ENCODE assay signal across 1 cellular context in the genomic region with DNA sequence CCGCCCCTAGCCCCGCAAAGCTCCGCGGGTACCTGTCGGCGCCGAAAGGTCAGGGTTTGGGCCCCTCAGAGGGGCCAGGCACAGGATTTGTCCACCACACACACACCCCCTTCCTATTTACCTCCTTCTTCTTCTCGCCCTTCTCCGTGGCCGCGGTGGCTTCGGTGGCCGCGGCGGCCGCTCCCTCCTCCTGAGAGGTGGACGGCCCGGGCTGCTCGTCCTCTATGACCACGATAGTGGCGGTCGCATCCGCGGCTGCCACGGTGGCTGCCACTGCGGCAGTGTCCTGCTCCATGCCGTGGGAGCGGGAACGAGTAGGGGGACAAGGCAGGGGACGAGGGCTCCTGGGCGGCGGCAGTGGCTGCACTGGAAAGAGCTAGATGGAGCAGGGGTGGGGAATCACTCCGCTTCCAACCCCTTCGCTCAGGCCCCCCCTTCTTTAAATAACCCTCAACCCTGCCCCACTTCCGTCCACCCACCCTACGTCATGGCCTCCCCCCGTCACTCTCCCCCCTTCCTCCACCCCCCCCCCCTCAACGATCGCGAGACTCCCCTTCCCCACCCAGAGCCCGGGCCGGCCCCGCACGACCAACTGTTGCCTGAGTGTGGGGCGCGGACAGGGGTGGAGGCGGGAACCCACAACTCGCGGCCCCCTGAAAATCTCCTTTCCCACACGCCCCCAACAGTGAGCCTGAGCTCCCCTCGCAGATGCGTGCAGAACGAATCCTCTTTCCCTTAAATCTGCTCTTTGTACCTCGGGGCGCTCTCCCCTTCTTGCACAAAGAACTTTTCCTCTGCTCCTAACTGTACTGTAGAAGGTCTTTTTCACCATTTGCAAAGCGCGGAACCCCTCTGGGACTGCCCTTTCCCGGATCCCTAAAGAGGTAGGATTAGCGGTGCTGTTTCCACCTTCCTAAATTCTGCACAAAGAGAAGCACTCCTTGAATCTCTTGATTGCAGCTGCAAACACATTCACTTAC.
TF ChIP-seq lines count a peak whose summit lies in the region.

A gene with protein sequence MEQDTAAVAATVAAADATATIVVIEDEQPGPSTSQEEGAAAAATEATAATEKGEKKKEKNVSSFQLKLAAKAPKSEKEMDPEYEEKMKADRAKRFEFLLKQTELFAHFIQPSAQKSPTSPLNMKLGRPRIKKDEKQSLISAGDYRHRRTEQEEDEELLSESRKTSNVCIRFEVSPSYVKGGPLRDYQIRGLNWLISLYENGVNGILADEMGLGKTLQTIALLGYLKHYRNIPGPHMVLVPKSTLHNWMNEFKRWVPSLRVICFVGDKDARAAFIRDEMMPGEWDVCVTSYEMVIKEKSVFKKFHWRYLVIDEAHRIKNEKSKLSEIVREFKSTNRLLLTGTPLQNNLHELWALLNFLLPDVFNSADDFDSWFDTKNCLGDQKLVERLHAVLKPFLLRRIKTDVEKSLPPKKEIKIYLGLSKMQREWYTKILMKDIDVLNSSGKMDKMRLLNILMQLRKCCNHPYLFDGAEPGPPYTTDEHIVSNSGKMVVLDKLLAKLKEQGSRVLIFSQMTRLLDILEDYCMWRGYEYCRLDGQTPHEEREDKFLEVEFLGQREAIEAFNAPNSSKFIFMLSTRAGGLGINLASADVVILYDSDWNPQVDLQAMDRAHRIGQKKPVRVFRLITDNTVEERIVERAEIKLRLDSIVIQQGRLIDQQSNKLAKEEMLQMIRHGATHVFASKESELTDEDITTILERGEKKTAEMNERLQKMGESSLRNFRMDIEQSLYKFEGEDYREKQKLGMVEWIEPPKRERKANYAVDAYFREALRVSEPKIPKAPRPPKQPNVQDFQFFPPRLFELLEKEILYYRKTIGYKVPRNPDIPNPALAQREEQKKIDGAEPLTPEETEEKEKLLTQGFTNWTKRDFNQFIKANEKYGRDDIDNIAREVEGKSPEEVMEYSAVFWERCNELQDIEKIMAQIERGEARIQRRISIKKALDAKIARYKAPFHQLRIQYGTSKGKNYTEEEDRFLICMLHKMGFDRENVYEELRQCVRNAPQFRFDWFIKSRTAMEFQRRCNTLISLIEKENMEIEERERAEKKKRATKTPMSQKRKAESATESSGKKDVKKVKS (minus strand): TSS at position 415 of the 980 bp plus-strand sequence. CDS start 120 bp downstream, at position 295.

TF ChIP-seq in HepG2, 621 proteins besides CTCF, POLR2A, EP300 and RAD21 (continued from another document and continues in another):
- TF ChIP-seq, protein P1, sequence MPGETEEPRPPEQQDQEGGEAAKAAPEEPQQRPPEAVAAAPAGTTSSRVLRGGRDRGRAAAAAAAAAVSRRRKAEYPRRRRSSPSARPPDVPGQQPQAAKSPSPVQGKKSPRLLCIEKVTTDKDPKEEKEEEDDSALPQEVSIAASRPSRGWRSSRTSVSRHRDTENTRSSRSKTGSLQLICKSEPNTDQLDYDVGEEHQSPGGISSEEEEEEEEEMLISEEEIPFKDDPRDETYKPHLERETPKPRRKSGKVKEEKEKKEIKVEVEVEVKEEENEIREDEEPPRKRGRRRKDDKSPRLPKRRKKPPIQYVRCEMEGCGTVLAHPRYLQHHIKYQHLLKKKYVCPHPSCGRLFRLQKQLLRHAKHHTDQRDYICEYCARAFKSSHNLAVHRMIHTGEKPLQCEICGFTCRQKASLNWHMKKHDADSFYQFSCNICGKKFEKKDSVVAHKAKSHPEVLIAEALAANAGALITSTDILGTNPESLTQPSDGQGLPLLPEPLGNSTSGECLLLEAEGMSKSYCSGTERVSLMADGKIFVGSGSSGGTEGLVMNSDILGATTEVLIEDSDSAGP (CRISPR knock-in tag; IDR thresholded peaks at IDR 0.05; ENCODE audit: borderline replicate concordance), result peak; percentile 34; the same call in 1 of the 2 replicates
- TF ChIP-seq ZFY (CRISPR knock-in tag; IDR thresholded peaks at IDR 0.05) (no peak), HNF4G (IDR thresholded peaks at IDR 0.05; ENCODE audit: borderline replicate concordance, low read depth, low read length) (no peak), HNF4G (CRISPR knock-in tag; IDR thresholded peaks at IDR 0.05; ENCODE audit: borderline replicate concordance, low read depth) (no peak), ISL2 (CRISPR knock-in tag; IDR thresholded peaks at IDR 0.05) (0 out of 2 replicates have a peak, but pooled peaks have one; percentile 26), ZNF629 (CRISPR knock-in tag; conservative IDR thresholded peaks at IDR 0.05) (no peak), HNRNPK (IDR thresholded peaks at IDR 0.05; ENCODE audit: low read depth, low read length, poor library complexity, severe bottlenecking) (no peak), U2AF2 (IDR thresholded peaks at IDR 0.05; ENCODE audit: low read depth, low read length) (no peak), ZNF17 (CRISPR knock-in tag; IDR thresholded peaks at IDR 0.05) (no peak), NONO (IDR thresholded peaks at IDR 0.05) (no peak), NONO (CRISPR knock-in tag; conservative IDR thresholded peaks at IDR 0.05) (no peak), HDAC1 (CRISPR knock-in tag; IDR thresholded peaks at IDR 0.05) (peak; percentile 29; the same call in 1 of the 2 replicates), TBX2 (CRISPR knock-in tag; IDR thresholded peaks at IDR 0.05; ENCODE audit: borderline replicate concordance) (no peak; the same call in 1 of the 2 replicates), RBFOX2 (IDR thresholded peaks at IDR 0.05; ENCODE audit: low read depth, low read length) (peak; percentile 97), HES4 (CRISPR knock-in tag; IDR thresholded peaks at IDR 0.05; ENCODE audit: borderline replicate concordance) (0 out of 2 replicates have a peak, but pooled peaks have one; percentile 72), ZNF33A (CRISPR knock-in tag; IDR thresholded peaks at IDR 0.05; ENCODE audit: borderline replicate concordance) (no peak), ZNF678 (CRISPR knock-in tag; IDR thresholded peaks at IDR 0.05) (no peak)
- TF ChIP-seq, protein P2, sequence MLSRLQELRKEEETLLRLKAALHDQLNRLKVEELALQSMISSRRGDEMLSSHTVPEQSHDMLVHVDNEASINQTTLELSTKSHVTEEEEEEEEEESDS (CRISPR knock-in tag; IDR thresholded peaks at IDR 0.05; ENCODE audit: borderline replicate concordance), result no peak
- TF ChIP-seq, protein P3, sequence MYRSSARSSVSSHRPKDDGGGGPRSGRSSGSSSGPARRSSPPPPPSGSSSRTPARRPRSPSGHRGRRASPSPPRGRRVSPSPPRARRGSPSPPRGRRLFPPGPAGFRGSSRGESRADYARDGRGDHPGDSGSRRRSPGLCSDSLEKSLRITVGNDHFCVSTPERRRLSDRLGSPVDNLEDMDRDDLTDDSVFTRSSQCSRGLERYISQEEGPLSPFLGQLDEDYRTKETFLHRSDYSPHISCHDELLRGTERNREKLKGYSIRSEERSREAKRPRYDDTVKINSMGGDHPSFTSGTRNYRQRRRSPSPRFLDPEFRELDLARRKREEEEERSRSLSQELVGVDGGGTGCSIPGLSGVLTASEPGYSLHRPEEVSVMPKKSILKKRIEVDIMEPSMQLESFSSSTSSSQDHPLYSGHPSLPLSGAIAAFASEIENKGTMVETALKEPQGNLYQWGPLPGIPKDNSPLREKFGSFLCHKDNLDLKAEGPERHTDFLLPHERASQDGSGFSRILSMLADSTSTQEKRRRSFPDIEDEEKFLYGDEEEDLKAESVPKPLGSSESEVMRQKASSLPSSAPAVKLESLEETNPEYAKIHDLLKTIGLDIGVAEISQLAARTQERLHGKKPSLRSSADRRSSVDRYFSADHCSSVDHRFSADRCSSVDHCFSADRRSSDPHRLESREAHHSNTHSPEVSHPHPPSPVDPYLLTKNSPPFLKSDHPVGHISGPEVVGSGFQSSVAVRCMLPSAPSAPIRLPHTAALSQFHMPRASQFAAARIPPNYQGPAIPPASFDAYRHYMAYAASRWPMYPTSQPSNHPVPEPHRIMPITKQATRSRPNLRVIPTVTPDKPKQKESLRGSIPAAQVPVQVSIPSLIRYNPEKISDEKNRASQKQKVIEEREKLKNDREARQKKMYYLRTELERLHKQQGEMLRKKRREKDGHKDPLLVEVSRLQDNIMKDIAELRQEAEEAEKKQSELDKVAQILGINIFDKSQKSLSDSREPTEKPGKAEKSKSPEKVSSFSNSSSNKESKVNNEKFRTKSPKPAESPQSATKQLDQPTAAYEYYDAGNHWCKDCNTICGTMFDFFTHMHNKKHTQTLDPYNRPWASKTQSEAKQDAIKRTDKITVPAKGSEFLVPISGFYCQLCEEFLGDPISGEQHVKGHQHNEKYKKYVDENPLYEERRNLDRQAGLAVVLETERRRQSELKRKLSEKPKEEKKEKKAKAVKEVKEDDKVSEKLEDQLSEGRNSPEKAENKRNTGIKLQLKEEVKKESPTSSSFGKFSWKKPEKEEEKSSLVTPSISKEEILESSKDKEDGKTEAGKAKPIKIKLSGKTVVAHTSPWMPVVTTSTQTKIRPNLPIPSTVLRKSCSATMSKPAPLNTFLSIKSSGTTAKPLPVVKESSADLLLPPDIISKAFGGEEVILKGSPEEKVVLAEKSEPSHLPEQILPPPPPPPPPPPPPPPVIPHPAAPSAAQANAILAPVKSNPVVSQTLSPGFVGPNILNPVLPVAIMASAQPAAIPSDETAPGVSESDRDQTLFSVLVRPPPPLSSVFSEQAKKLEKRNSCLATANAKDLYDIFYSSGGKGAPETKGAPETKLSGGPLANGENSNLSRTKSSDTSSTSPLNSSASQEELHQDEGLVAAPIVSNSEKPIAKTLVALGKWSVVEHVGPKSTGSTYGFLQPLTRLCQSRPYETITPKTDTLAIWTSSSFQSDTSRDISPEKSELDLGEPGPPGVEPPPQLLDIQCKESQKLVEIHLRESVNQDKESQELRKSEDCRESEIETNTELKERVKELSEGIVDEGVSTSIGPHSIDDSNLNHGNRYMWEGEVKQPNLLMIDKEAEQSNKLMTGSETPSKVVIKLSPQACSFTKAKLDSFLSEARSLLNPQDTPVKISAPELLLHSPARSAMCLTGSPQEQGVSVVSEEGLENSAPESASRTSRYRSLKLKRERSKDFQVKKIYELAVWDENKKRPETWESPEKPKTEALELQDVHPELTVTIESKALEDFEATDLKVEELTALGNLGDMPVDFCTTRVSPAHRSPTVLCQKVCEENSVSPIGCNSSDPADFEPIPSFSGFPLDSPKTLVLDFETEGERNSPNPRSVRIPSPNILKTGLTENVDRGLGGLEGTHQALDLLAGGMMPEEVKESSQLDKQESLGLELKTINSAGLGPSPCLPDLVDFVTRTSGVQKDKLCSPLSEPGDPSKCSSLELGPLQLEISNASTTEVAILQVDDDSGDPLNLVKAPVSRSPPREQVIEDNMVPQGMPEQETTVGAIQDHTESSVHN (CRISPR knock-in tag; IDR thresholded peaks at IDR 0.05), result no peak
- TF ChIP-seq, protein P4, sequence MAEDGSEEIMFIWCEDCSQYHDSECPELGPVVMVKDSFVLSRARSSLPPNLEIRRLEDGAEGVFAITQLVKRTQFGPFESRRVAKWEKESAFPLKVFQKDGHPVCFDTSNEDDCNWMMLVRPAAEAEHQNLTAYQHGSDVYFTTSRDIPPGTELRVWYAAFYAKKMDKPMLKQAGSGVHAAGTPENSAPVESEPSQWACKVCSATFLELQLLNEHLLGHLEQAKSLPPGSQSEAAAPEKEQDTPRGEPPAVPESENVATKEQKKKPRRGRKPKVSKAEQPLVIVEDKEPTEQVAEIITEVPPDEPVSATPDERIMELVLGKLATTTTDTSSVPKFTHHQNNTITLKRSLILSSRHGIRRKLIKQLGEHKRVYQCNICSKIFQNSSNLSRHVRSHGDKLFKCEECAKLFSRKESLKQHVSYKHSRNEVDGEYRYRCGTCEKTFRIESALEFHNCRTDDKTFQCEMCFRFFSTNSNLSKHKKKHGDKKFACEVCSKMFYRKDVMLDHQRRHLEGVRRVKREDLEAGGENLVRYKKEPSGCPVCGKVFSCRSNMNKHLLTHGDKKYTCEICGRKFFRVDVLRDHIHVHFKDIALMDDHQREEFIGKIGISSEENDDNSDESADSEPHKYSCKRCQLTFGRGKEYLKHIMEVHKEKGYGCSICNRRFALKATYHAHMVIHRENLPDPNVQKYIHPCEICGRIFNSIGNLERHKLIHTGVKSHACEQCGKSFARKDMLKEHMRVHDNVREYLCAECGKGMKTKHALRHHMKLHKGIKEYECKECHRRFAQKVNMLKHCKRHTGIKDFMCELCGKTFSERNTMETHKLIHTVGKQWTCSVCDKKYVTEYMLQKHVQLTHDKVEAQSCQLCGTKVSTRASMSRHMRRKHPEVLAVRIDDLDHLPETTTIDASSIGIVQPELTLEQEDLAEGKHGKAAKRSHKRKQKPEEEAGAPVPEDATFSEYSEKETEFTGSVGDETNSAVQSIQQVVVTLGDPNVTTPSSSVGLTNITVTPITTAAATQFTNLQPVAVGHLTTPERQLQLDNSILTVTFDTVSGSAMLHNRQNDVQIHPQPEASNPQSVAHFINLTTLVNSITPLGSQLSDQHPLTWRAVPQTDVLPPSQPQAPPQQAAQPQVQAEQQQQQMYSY (CRISPR knock-in tag; IDR thresholded peaks at IDR 0.05), result no peak
- TF ChIP-seq, protein P5, sequence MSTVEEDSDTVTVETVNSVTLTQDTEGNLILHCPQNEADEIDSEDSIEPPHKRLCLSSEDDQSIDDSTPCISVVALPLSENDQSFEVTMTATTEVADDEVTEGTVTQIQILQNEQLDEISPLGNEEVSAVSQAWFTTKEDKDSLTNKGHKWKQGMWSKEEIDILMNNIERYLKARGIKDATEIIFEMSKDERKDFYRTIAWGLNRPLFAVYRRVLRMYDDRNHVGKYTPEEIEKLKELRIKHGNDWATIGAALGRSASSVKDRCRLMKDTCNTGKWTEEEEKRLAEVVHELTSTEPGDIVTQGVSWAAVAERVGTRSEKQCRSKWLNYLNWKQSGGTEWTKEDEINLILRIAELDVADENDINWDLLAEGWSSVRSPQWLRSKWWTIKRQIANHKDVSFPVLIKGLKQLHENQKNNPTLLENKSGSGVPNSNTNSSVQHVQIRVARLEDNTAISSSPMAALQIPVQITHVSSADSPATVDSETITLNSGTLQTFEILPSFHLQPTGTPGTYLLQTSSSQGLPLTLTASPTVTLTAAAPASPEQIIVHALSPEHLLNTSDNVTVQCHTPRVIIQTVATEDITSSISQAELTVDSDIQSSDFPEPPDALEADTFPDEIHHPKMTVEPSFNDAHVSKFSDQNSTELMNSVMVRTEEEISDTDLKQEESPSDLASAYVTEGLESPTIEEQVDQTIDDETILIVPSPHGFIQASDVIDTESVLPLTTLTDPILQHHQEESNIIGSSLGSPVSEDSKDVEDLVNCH (CRISPR knock-in tag; IDR thresholded peaks at IDR 0.05), result no peak
- TF ChIP-seq, protein P6, sequence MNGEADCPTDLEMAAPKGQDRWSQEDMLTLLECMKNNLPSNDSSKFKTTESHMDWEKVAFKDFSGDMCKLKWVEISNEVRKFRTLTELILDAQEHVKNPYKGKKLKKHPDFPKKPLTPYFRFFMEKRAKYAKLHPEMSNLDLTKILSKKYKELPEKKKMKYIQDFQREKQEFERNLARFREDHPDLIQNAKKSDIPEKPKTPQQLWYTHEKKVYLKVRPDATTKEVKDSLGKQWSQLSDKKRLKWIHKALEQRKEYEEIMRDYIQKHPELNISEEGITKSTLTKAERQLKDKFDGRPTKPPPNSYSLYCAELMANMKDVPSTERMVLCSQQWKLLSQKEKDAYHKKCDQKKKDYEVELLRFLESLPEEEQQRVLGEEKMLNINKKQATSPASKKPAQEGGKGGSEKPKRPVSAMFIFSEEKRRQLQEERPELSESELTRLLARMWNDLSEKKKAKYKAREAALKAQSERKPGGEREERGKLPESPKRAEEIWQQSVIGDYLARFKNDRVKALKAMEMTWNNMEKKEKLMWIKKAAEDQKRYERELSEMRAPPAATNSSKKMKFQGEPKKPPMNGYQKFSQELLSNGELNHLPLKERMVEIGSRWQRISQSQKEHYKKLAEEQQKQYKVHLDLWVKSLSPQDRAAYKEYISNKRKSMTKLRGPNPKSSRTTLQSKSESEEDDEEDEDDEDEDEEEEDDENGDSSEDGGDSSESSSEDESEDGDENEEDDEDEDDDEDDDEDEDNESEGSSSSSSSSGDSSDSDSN (CRISPR knock-in tag; IDR thresholded peaks at IDR 0.05), result peak; percentile 69; the same call in 1 of the 2 replicates
- TF ChIP-seq, protein P7, sequence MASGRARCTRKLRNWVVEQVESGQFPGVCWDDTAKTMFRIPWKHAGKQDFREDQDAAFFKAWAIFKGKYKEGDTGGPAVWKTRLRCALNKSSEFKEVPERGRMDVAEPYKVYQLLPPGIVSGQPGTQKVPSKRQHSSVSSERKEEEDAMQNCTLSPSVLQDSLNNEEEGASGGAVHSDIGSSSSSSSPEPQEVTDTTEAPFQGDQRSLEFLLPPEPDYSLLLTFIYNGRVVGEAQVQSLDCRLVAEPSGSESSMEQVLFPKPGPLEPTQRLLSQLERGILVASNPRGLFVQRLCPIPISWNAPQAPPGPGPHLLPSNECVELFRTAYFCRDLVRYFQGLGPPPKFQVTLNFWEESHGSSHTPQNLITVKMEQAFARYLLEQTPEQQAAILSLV (CRISPR knock-in tag; IDR thresholded peaks at IDR 0.05; ENCODE audit: borderline replicate concordance), result no peak
